Comparison of ENCODE assay signal across 17 cellular contexts in genomic region chrX:153486163-153486562, GRCh38. TPM values are rescaled to one million over a fixed set of nuclear protein-coding genes. Genes with fewer than 3 reads are reported as not detected.
DNase-seq lines count a peak whose midpoint lies in the region; ATAC-seq and TF ChIP-seq lines count a peak whose summit lies in the region.
"Had no signal": no experiment of that assay in that cellular context is flagged by ENCODE, and none has a peak within 500 bp of the region (broad histone marks: within the 10 kb centered on the region; RNA-seq: fewer than 3 reads in every experiment).

No MANE protein-coding gene starts in this region.

- H4K20me1 ChIP-seq in IMR-90 (ENCODE audit: insufficient read depth, low read length), result no peaks in the 10 kb centered on the region

- H3K9ac ChIP-seq in IMR-90 (ENCODE audit: low read depth, low read length), result no peak overlapping the region
- H3K9ac ChIP-seq: GM23248 had no signal

- peaks cover 0 to 3% of the 10 kb centered on the region in 2 experiments; a peak in 1 of 4 replicates for H3K79me1 ChIP-seq in IMR-90 (ENCODE audit: low read depth in 1 of 2, low read length in 2 of 2)

- peaks cover 18% of the 10 kb centered on the region for H3K4me1 ChIP-seq in IMR-90 (ENCODE audit: control insufficient read depth, insufficient read depth, low read length)
- H3K4me1 ChIP-seq in thyroid gland, result peaks cover 0 to 4% of the 10 kb centered on the region in 2 donors
- H3K4me1 ChIP-seq: HAP-1 had no signal

- no peak for TF ChIP-seq RAD21 in IMR-90 (IDR thresholded peaks at IDR 0.05; ENCODE audit: low read length)

- no peak for ATAC-seq in IMR-90 (ENCODE audit: low read depth)
- ATAC-seq in Right ventricle myocardium inferior, result no peak
- ATAC-seq: HepG2 had no signal

- no peak overlapping the region for H3K4ac ChIP-seq in IMR-90 (ENCODE audit: low read depth, low read length)

- dilution Hi-C loops in IMR-90 (cut with HindIII; ENCODE audit: low sequenced_read_pairs, unreplicated experiment), result no loop called here

- in situ Hi-C loops in IMR-90 (cut with MboI; ENCODE audit: low sequenced_read_pairs), result no loop called here

- no peak overlapping the region for H2BK15ac ChIP-seq in IMR-90 (ENCODE audit: low read depth, low read length)

- no peak overlapping the region for H3K23ac ChIP-seq in IMR-90 (ENCODE audit: low read depth, low read length)

- TF ChIP-seq POLR2A in IMR-90 (IDR thresholded peaks at IDR 0.05; ENCODE audit: low read depth, low read length), result no peak
- TF ChIP-seq POLR2A in thyroid gland (IDR thresholded peaks at IDR 0.05), result no peak

- H4K8ac ChIP-seq in IMR-90 (ENCODE audit: low read depth in 2 of 2, low read length in 2 of 2), result no peak overlapping the region

- no peak overlapping the region for H3K14ac ChIP-seq in IMR-90 (replicated peaks; ENCODE audit: low read depth, low read length)

- H3K36me3 ChIP-seq in IMR-90 (ENCODE audit: control insufficient read depth, insufficient read depth, low read length) (no peaks in the 10 kb centered on the region), thyroid gland (no peaks in the 10 kb centered on the region)
- H3K36me3 ChIP-seq: HAP-1 had no signal

- peak overlapping the region; percentile 23 for H2AFZ ChIP-seq in IMR-90 (replicated peaks; ENCODE audit: low read length, poor library complexity)
- H2AFZ ChIP-seq: GM23248 had no signal

- TF ChIP-seq CTCF in IMR-90 (conservative IDR thresholded peaks at IDR 0.05; ENCODE audit: low read depth, low read length), result no peak
- no peak for TF ChIP-seq CTCF in coronary artery (IDR thresholded peaks at IDR 0.05)
- no peak for TF ChIP-seq CTCF in thyroid gland (IDR thresholded peaks at IDR 0.05)
- TF ChIP-seq CTCF in dorsolateral prefrontal cortex (IDR thresholded peaks at IDR 0.05 in 54 of 56, conservative IDR thresholded peaks at IDR 0.05 in 2 of 56; ENCODE audit: low read depth in 1 of 56, partially characterized antibody in 56 of 56), result no peak

- CTCF ChIA-PET in IMR-90 (lab: Yijun Ruan, JAX), result no interaction called here

- no peak overlapping the region for H2BK5ac ChIP-seq in IMR-90 (ENCODE audit: low read depth, low read length, poor library complexity, severe bottlenecking)

- POLR2A ChIA-PET in IMR-90 (lab: Charles Lee; ENCODE audit: unreplicated experiment), result no interaction called here

- no peak overlapping the region for H2BK120ac ChIP-seq in IMR-90 (ENCODE audit: low read depth, low read length)

- H3K4me3 ChIP-seq in IMR-90 (ENCODE audit: insufficient read depth, low read depth, low read length) (no peak overlapping the region), coronary artery (no peak overlapping the region), thyroid gland (replicated peaks in 1 of 3) (no peak overlapping the region), dorsolateral prefrontal cortex (no peak overlapping the region)
- H3K4me3 ChIP-seq: GM23248, HAP-1 had no signal

- peaks cover 9% of the 10 kb centered on the region for H3K9me1 ChIP-seq in IMR-90 (ENCODE audit: insufficient read depth, low read length)

- no peak overlapping the region for H3K56ac ChIP-seq in IMR-90 (ENCODE audit: extremely low read depth, insufficient read depth, low read length)

- no peak overlapping the region for H4K91ac ChIP-seq in IMR-90 (ENCODE audit: insufficient read depth, low read depth, low read length)

- H3K27ac ChIP-seq in IMR-90 (ENCODE audit: insufficient read depth, low read length) (no peak overlapping the region), coronary artery (peak overlapping the region; percentile 49 to 97), thyroid gland (no peak overlapping the region), dorsolateral prefrontal cortex (no peak overlapping the region)
- H3K27ac ChIP-seq: C4-2B, GM23248 had no signal

- WGBS in IMR-90 (ENCODE audit: extremely low coverage in 2 of 2, insufficient read length in 1 of 2), 2 experiments, result 74% methylated on average over 6 of the region's 10 CpGs; no CpG with 5 or more reads in 1 of the 2 experiments
- 77% methylated on average over 5 of the region's 10 CpGs; no CpG with 5 or more reads in 1 of the 2 donors for WGBS in thyroid gland, 2 donors

- no peak overlapping the region for H4K5ac ChIP-seq in IMR-90 (ENCODE audit: low read depth, low read length)

- H3K4me2 ChIP-seq in IMR-90 (ENCODE audit: low read depth, low read length), result no peak overlapping the region

- H2AK9ac ChIP-seq in IMR-90 (replicated peaks; ENCODE audit: low read depth, low read length, poor library complexity), result no peak overlapping the region

- H3K9me3 ChIP-seq in IMR-90 (ENCODE audit: control insufficient read depth, insufficient read depth, low read length) (no peaks in the 10 kb centered on the region), thyroid gland (no peaks in the 10 kb centered on the region)
- H3K9me3 ChIP-seq: Caco-2, HAP-1 had no signal

- DNase-seq in NCI-H2029 (lab: John Stamatoyannopoulos, UW) (peak; percentile 52), NCI-H2029 treated with DMSO at 0.1 percent for 48 hours (lab: John Stamatoyannopoulos, UW) (no peak), IMR-90 (no peak), coronary artery (ENCODE audit: low spot score) (no peak), thyroid gland (peak; percentile 31 to 35), Right ventricle myocardium inferior (ENCODE audit: missing footprints) (no peak), dorsolateral prefrontal cortex (no peak), NCI-H1694 treated with DMSO at 0.1 percent for 48 hours (lab: John Stamatoyannopoulos, UW) (no peak)
- DNase-seq: 8988T; Caco-2; CD4-positive, alpha-beta T cell; GM23248 had no signal

- H3K18ac ChIP-seq in IMR-90 (ENCODE audit: low read depth, low read length), result no peak overlapping the region

- H2AK5ac ChIP-seq in IMR-90 (ENCODE audit: low read depth, low read length), result no peak overlapping the region

- no TSS peak for BruUV-seq in IMR-90 (replicated peaks; lab: Mats Ljungman, UMichigan)

- H2BK20ac ChIP-seq in IMR-90 (ENCODE audit: low read depth, low read length), result no peak overlapping the region

- no peaks in the 10 kb centered on the region for H3K27me3 ChIP-seq in IMR-90 (ENCODE audit: control insufficient read depth, insufficient read depth, low read length)
- no peaks in the 10 kb centered on the region for H3K27me3 ChIP-seq in thyroid gland
- peaks cover 0 to 65% (median 0%) of the 10 kb centered on the region in 45 donors for H3K27me3 ChIP-seq in dorsolateral prefrontal cortex

- intact Hi-C loops in IMR-90 (cut with micrococcal nuclease), result no loop called here
- intact Hi-C loops in thyroid gland (cut with DNase I), result no loop called here
- intact Hi-C loops in Right ventricle myocardium inferior (cut with DNase I), result no loop called here
- intact Hi-C loops in dorsolateral prefrontal cortex (cut with DNase I), result no loop called here

TF ChIP-seq in IMR-90, 13 proteins besides CTCF, POLR2A, EP300 and RAD21 (continues in another document):
- no peak for TF ChIP-seq MAZ (IDR thresholded peaks at IDR 0.05; ENCODE audit: borderline replicate concordance, low read depth, low read length)
- TF ChIP-seq ELK1 (IDR thresholded peaks at IDR 0.05; ENCODE audit: borderline replicate concordance, low read depth, low read length), result no peak
- no peak for TF ChIP-seq BHLHE40 (IDR thresholded peaks at IDR 0.05; ENCODE audit: low read depth, low read length)
- TF ChIP-seq RFX5 (IDR thresholded peaks at IDR 0.05; ENCODE audit: low read depth, low read length), result no peak
- TF ChIP-seq CEBPB (IDR thresholded peaks at IDR 0.05; ENCODE audit: low read depth, low read length), result no peak

RNA-seq across cellular contexts. Expression of gene BGN, which starts 8.6 kb away (rescaled TPM):
- 10.0 and 11.3 TPM in 2 replicates for total RNA-seq in IMR-90 (2012; rRNA removed)
- 269 and 298 TPM in 2 replicates for polyA plus RNA-seq in IMR-90 (2012; rRNA removed)
- polyA plus RNA-seq in IMR-90 (2012; cell fraction: cytosol; rRNA removed), result 360 and 422 TPM in 2 replicates
- 90.5 and 138 TPM in 2 replicates for polyA plus RNA-seq in IMR-90 (2012; cell fraction: nucleus; rRNA removed; ENCODE audit: low replicate concordance)
- total RNA-seq in thyroid gland, result 10 to 100 TPM; 51.0 to 84.0 (median 68.6) TPM
- 42.2 TPM for total RNA-seq in Right ventricle myocardium inferior
- 100 to 1,000 TPM in 2 of 120 experiments, 10 to 100 TPM in 118; 18.8 to 120 (median 39.8) TPM for total RNA-seq in dorsolateral prefrontal cortex
- total RNA-seq: CD4-positive, alpha-beta T cell; H4 had no signal

RNA-seq across cellular contexts. Expression of gene HAUS7, which starts 15.8 kb away (rescaled TPM):
- total RNA-seq in IMR-90 (2012; rRNA removed) (10.8 TPM in 2 replicates), thyroid gland (10 to 100 TPM; 20.7 to 46.8 (median 27.7) TPM), Right ventricle myocardium inferior (18.5 TPM), dorsolateral prefrontal cortex (10 to 100 TPM; 25.8 to 75.1 (median 43.9) TPM)
- polyA plus RNA-seq in IMR-90 (2012; rRNA removed), result 25.9 and 27.7 TPM in 2 replicates
- polyA plus RNA-seq in IMR-90 (2012; cell fraction: cytosol; rRNA removed), result 22.1 and 24.3 TPM in 2 replicates
- polyA plus RNA-seq in IMR-90 (2012; cell fraction: nucleus; rRNA removed; ENCODE audit: low replicate concordance), result 188 and 200 TPM in 2 replicates

RNA-seq across cellular contexts. Expression of gene ATP2B3, which starts 31.3 kb away (rescaled TPM):
- total RNA-seq in IMR-90 (2012; rRNA removed) (under 0.01 TPM in 1 of 2 replicates, not detected in the other), thyroid gland (not detected), Right ventricle myocardium inferior (not detected), dorsolateral prefrontal cortex (10 to 100 TPM; 15.7 to 77.1 (median 57.9) TPM)
- polyA plus RNA-seq in IMR-90 (2012; rRNA removed), result 0.03 and 0.06 TPM in 2 replicates
- polyA plus RNA-seq in IMR-90 (2012; cell fraction: cytosol; rRNA removed), result 0.03 TPM in 1 of 2 replicates, not detected in the other
- 0.26 and 0.38 TPM in 2 replicates for polyA plus RNA-seq in IMR-90 (2012; cell fraction: nucleus; rRNA removed; ENCODE audit: low replicate concordance)
- total RNA-seq: Caco-2; CD4-positive, alpha-beta T cell; GM23248; H4; HepG2 had no signal
- polyA plus RNA-seq: GM23248, HepG2 had no signal

RNA-seq across cellular contexts. Expression of gene TREX2, which starts 40.3 kb away (rescaled TPM):
- total RNA-seq in IMR-90 (2012; rRNA removed) (0.36 and 0.56 TPM in 2 replicates), thyroid gland (1 to 10 TPM in 2 of 4 donors, under 1 TPM in 1, not detected in 1; 0.40 to 8.9 (median 3.2) TPM), Right ventricle myocardium inferior (not detected), dorsolateral prefrontal cortex (1 to 10 TPM in 60 of 120 experiments, under 1 TPM in 46, not detected in 14; 0.36 to 3.4 (median 1.1) TPM)
- 0.84 and 1.1 TPM in 2 replicates for polyA plus RNA-seq in IMR-90 (2012; rRNA removed)
- 0.30 and 0.63 TPM in 2 replicates for polyA plus RNA-seq in IMR-90 (2012; cell fraction: cytosol; rRNA removed)
- polyA plus RNA-seq in IMR-90 (2012; cell fraction: nucleus; rRNA removed; ENCODE audit: low replicate concordance), result 8.3 and 18.4 TPM in 2 replicates
- polyA plus RNA-seq: AG04450 had no signal

Comparison
In these comparisons a context has a peak if more than half of its experiments do, and no peak if none do; other contexts are left out.
1. DNase-seq: peak in NCI-H2029 (single experiment) and thyroid gland (2 of 2); none in NCI-H2029 treated with DMSO at 0.1 percent for 48 hours (single experiment), IMR-90 (single experiment), coronary artery (single experiment), Right ventricle myocardium inferior (single experiment), dorsolateral prefrontal cortex (0 of 10) and NCI-H1694 treated with DMSO at 0.1 percent for 48 hours (single experiment).
2. H3K27ac ChIP-seq: peak in coronary artery (2 of 2); none in IMR-90 (single experiment), thyroid gland (0 of 3) and dorsolateral prefrontal cortex (0 of 59).
3. RNA of gene ATP2B3, which starts 31.3 kb away (total RNA-seq): 15.7 to 77.1 TPM in dorsolateral prefrontal cortex; not detected in thyroid gland, under 0.01 TPM in IMR-90 and not detected in Right ventricle myocardium inferior (single experiment); every median in the first group is over 10 times any median in the second.